8 cellular contexts compared by ENCODE assay signal in genomic region chr6:52576392-52577021, GRCh38. TPM values are rescaled to one million over a fixed set of nuclear protein-coding genes. Genes with fewer than 3 reads are reported as not detected.
A peak's percentile ranks its signal among the peaks of the same experiment; 100 is the strongest.
DNase-seq lines count a peak whose midpoint lies in the region; ATAC-seq lines count a peak whose summit lies in the region.

No MANE protein-coding gene starts in this region.

- in situ Hi-C loops in G401 (cut with HindIII; ENCODE audit: low sequenced_read_pairs) = no loop called here

- ATAC-seq in GM21723 (IDR thresholded peaks at IDR 0.05; ENCODE audit: unreplicated experiment) = peak; percentile 60

- DNase-seq in G401 (ENCODE audit: low spot score) = peak; percentile 54
- peak; percentile 41 for DNase-seq in Jurkat, Clone E6-1 (ENCODE audit: low read depth, low spot score)
- peak; percentile 65 to 79 for DNase-seq in SW 1271 (lab: John Stamatoyannopoulos, UW)
- DNase-seq in anterior cingulate cortex (lab: John Stamatoyannopoulos, UW) = peak in 31 of 58 donors; percentile 28 to 78 (median 64)
- DNase-seq in skeletal muscle cell (ENCODE audit: low read depth) = no peak
- DNase-seq in NCI-H2107 treated with DMSO at 0.1 percent for 48 hours (lab: John Stamatoyannopoulos, UW; ENCODE audit: unreplicated experiment) = no peak

- H3K4me3 ChIP-seq in Jurkat, Clone E6-1 (ENCODE audit: low read length) = peak overlapping the region; percentile 85
- H3K4me3 ChIP-seq in iPS-11a (ENCODE audit: low read depth, low read length) = peak overlapping the region; percentile 77
- peak overlapping the region; percentile 95 for H3K4me3 ChIP-seq in skeletal muscle cell (ENCODE audit: low read depth, low read length)

RNA-seq across cellular contexts. Expression of gene TRAM2, which starts 0.4 kb away (rescaled TPM):
- total RNA-seq in G401 (2014; rRNA removed; shearing (Covaris generic)) = 4.9 and 9.6 TPM in 2 replicates
- polyA plus RNA-seq in Jurkat, Clone E6-1 (2012; ENCODE audit: insufficient read depth, insufficient read length) = 13.5 TPM

Comparison
In these comparisons a context has a peak if more than half of its experiments do, and no peak if none do; other contexts are left out.
1. DNase-seq: peak in G401 (single experiment), Jurkat, Clone E6-1 (single experiment), SW 1271 (2 of 2) and anterior cingulate cortex (31 of 58); none in skeletal muscle cell (single experiment) and NCI-H2107 treated with DMSO at 0.1 percent for 48 hours (single experiment).
2. Peak in every context shown above with its lines, with median percentiles within 50 percentile points of each other: H3K4me3 ChIP-seq.